ENCODE assay signal across 1 cellular context in genomic region chr7:101156866-101157589, GRCh38.
TF ChIP-seq lines count a peak whose summit lies in the region.

No MANE protein-coding gene starts in this region.

TF ChIP-seq in GM23338, 12 proteins besides CTCF, POLR2A, EP300 and RAD21 (continued from another document):
- no peak for TF ChIP-seq ZNF462 (CRISPR knock-in tag; IDR thresholded peaks at IDR 0.05)
- no peak for TF ChIP-seq CREB1 (CRISPR knock-in tag; IDR thresholded peaks at IDR 0.05; ENCODE audit: low read depth)
- no peak for TF ChIP-seq JUNB (IDR thresholded peaks at IDR 0.05; ENCODE audit: unreplicated experiment)
- no peak for TF ChIP-seq EZH2 (IDR thresholded peaks at IDR 0.05; ENCODE audit: low read depth, unreplicated experiment)
- TF ChIP-seq ETS1 (IDR thresholded peaks at IDR 0.05) = no peak
- TF ChIP-seq POLR2AphosphoS5 (IDR thresholded peaks at IDR 0.05; ENCODE audit: low read depth) = no peak
- no peak for TF ChIP-seq ZNF331 (CRISPR knock-in tag; IDR thresholded peaks at IDR 0.05; ENCODE audit: low read depth)
